Comparison of ENCODE assay signal across 8 cellular contexts in genomic region chr12:109476807-109477184, GRCh38. TPM values are rescaled to one million over a fixed set of nuclear protein-coding genes. Genes with fewer than 3 reads are reported as not detected.
DNase-seq lines count a peak whose midpoint lies in the region; ATAC-seq and TF ChIP-seq lines count a peak whose summit lies in the region.

No MANE protein-coding gene starts in this region.

- peak overlapping the region; percentile 100 for H3K27ac Mint-ChIP-seq in MCF 10A (ENCODE audit: low read depth, unreplicated experiment)

- peak; percentile 9 for ATAC-seq in HG02943 (IDR thresholded peaks at IDR 0.05; ENCODE audit: low read depth, unreplicated experiment)

- peaks cover 35% of the 10 kb centered on the region for H3K36me3 ChIP-seq in mesodermal cell (ENCODE audit: control insufficient read depth, insufficient read depth, low read length)

- peak overlapping the region; percentile 92 for H3K27ac ChIP-seq in mesodermal cell (ENCODE audit: low read depth, low read length, severe bottlenecking)

- 0% methylated on average over 2 to 8 of the region's 11 CpGs for WGBS in mesodermal cell (ENCODE audit: insufficient coverage in 2 of 2), 2 experiments

- H3K36me3 Mint-ChIP-seq in MCF 10A (ENCODE audit: insufficient read depth, unreplicated experiment), result peaks cover 14% of the 10 kb centered on the region

- peak overlapping the region; percentile 88 for H3K4me3 Mint-ChIP-seq in MCF 10A (ENCODE audit: unreplicated experiment)

- no peak for DNase-seq in AG09309 (ENCODE audit: low read depth)
- DNase-seq in MCF 10A (ENCODE audit: unreplicated experiment), result no peak
- DNase-seq in globus pallidus (ENCODE audit: low spot score), result no peak
- DNase-seq in SK-N-DZ (ENCODE audit: low spot score), result no peak
- no peak for DNase-seq in cerebellum (ENCODE audit: low spot score)
- DNase-seq in NCI-H524 treated with DMSO at 0.1 percent for 48 hours (lab: John Stamatoyannopoulos, UW), result no peak

- no TSS peak for BruUV-seq in MCF 10A (replicated peaks; lab: Mats Ljungman, UMichigan)

- no peaks in the 10 kb centered on the region for H3K27me3 Mint-ChIP-seq in MCF 10A (ENCODE audit: insufficient read depth, unreplicated experiment)

- no peaks in the 10 kb centered on the region for H3K9me3 Mint-ChIP-seq in MCF 10A (ENCODE audit: unreplicated experiment)

- intact Hi-C loops in MCF 10A (cut with micrococcal nuclease), result loop anchor here (1.0 to 2.0 kb wide), 3 partner anchors 14 to 48 kb away; no protein-coding TSS in a partner anchor

- peaks cover 35% of the 10 kb centered on the region for H3K4me1 ChIP-seq in mesodermal cell (ENCODE audit: control insufficient read depth, insufficient read depth, low read length, poor library complexity, severe bottlenecking)

- H3K9me3 ChIP-seq in mesodermal cell (ENCODE audit: control insufficient read depth, low read length), result no peaks in the 10 kb centered on the region

- CTCF ChIA-PET in MCF 10A (lab: Yijun Ruan, JAX), result interaction anchor here (0.7 to 2.1 kb wide), 6 partner anchors 10 to 1114 kb away, joined by 3 to 7 read pairs (median 4); no protein-coding TSS in a partner anchor

- peaks cover 3% of the 10 kb centered on the region for H3K4me1 Mint-ChIP-seq in MCF 10A (ENCODE audit: insufficient read depth, unreplicated experiment)

- H3K4me3 ChIP-seq in AG09309 (ENCODE audit: control insufficient read depth, low read depth, low read length) (peak overlapping the region; percentile 90), mesodermal cell (ENCODE audit: extremely low read depth, insufficient read depth, low read length, poor library complexity, severe bottlenecking) (peak overlapping the region; percentile 96)

- TF ChIP-seq CTCF in AG09309 (IDR thresholded peaks at IDR 0.05; ENCODE audit: control insufficient read depth, insufficient read depth, low read depth, low read length, missing control alignments) (no peak), MCF 10A (IDR thresholded peaks at IDR 0.05; ENCODE audit: unreplicated experiment) (no peak)

- POLR2A ChIA-PET in MCF 10A (lab: Yijun Ruan, JAX), result interaction anchor here (0.6 to 8.5 kb wide), 14 partner anchors 9 to 1589 kb away, joined by 3 to 130 read pairs (median 4); partner anchors contain the start of genes MMAB and MVK

RNA-seq across cellular contexts. Expression of gene KCTD10, which starts 0.3 kb away (rescaled TPM):
- total RNA-seq in MCF 10A (2022), result 44.9 and 45.7 TPM in 2 replicates
- polyA plus RNA-seq in mesodermal cell (2013, experiment 1 of 2), result 94.1 TPM
- polyA plus RNA-seq in mesodermal cell (2013, experiment 2 of 2), result 84.8 TPM
- polyA plus RNA-seq in SK-N-DZ (2014; cell fraction: cytosol; rRNA removed), result 21.1 and 33.0 TPM in 2 replicates
- 12.8 and 21.9 TPM in 2 replicates for polyA plus RNA-seq in SK-N-DZ (2014; cell fraction: nucleus; rRNA removed)
- total RNA-seq in cerebellum, result 48.3 TPM

RNA-seq across cellular contexts. Expression of gene UBE3B, which starts 0.6 kb away (rescaled TPM):
- total RNA-seq in MCF 10A (2022) (38.6 and 40.0 TPM in 2 replicates), cerebellum (36.1 TPM)
- 30.0 TPM for polyA plus RNA-seq in mesodermal cell (2013, experiment 1 of 2)
- polyA plus RNA-seq in mesodermal cell (2013, experiment 2 of 2), result 24.4 TPM
- polyA plus RNA-seq in SK-N-DZ (2014; cell fraction: cytosol; rRNA removed), result 15.8 and 20.6 TPM in 2 replicates
- polyA plus RNA-seq in SK-N-DZ (2014; cell fraction: nucleus; rRNA removed), result 39.4 and 61.3 TPM in 2 replicates
